29 cellular contexts compared by ENCODE assay signal in genomic region chr5:177185993-177186392, GRCh38.
"Had no signal": no experiment of that assay in that cellular context is flagged by ENCODE, and none has a peak within 500 bp of the region (broad histone marks: within the 10 kb centered on the region; RNA-seq: fewer than 3 reads in every experiment).

No MANE protein-coding gene starts in this region.

- H3K9me3 ChIP-seq: left lung, pancreas, prostate gland, stomach, testis, tibial artery, upper lobe of right lung had no signal

- H3K27me3 Mint-ChIP-seq: naive thymus-derived CD4-positive, alpha-beta T cell; natural killer cell treated with Interleukin-12 subunit alpha and Interleukin-12 subunit beta and Interleukin-15 and Interleukin-18, amount 100 ng/mL, for 72 hours; stimulated activated naive B cell treated with anti-CD40 and anti-IgM and Interleukin-4, amounts not matched to agents 10 μg/mL and 1 μg/mL and 100 μg/mL, for 72 hours had no signal

- H3K9me3 Mint-ChIP-seq: immature natural killer cell; naive thymus-derived CD4-positive, alpha-beta T cell; natural killer cell treated with Interleukin-12 subunit alpha and Interleukin-12 subunit beta and Interleukin-15 and Interleukin-18, amount 100 ng/mL, for 72 hours; stimulated activated naive B cell treated with anti-CD40 and anti-IgM and Interleukin-4, amounts not matched to agents 10 μg/mL and 1 μg/mL and 100 μg/mL, for 72 hours had no signal

- ATAC-seq: left colon; left lung; naive thymus-derived CD4-positive, alpha-beta T cell; natural killer cell treated with Interleukin-12 subunit alpha and Interleukin-12 subunit beta and Interleukin-15 and Interleukin-18, amount 100 ng/mL, for 72 hours; pancreas; right cardiac atrium; sciatic nerve; stimulated activated naive B cell treated with anti-CD40 and anti-IgM and Interleukin-4, amounts not matched to agents 10 μg/mL and 1 μg/mL and 100 μg/mL, for 72 hours; stimulated activated naive CD8-positive, alpha-beta T cell treated with anti-CD3 and anti-CD28 coated beads, Interleukin-15, Interleukin-2, amounts not matched to agents 100 U/mL and 50 U/mL, for 24 hours; upper lobe of right lung had no signal

- H3K27ac Mint-ChIP-seq: natural killer cell treated with Interleukin-12 subunit alpha and Interleukin-12 subunit beta and Interleukin-15 and Interleukin-18, amount 100 ng/mL, for 72 hours; stimulated activated naive B cell treated with anti-CD40 and anti-IgM and Interleukin-4, amounts not matched to agents 10 μg/mL and 1 μg/mL and 100 μg/mL, for 72 hours had no signal

- H3K4me1 ChIP-seq: prostate gland, testis, upper lobe of right lung had no signal

- H3K36me3 ChIP-seq: pancreas, prostate gland had no signal

- H3K4me3 Mint-ChIP-seq: immature natural killer cell; mesothelial cell of epicardium; naive thymus-derived CD4-positive, alpha-beta T cell; natural killer cell treated with Interleukin-12 subunit alpha and Interleukin-12 subunit beta and Interleukin-15 and Interleukin-18, amount 100 ng/mL, for 72 hours; stimulated activated naive B cell treated with anti-CD40 and anti-IgM and Interleukin-4, amounts not matched to agents 10 μg/mL and 1 μg/mL and 100 μg/mL, for 72 hours had no signal

- H3K27ac ChIP-seq: left lung, pancreas, prostate gland, skin epidermis, stomach, testis, tibial artery, upper lobe of right lung had no signal

- H3K27me3 ChIP-seq: left lung, pancreas, stomach, testis, tibial artery, upper lobe of right lung had no signal

- H3K4me3 ChIP-seq: left lung, lung, pancreas, prostate gland, skin epidermis, stomach, testis, tibial artery, upper lobe of right lung had no signal

- DNase-seq: hippocampal formation; immature natural killer cell; kidney; left colon; left lung; mesendoderm; naive thymus-derived CD4-positive, alpha-beta T cell; nucleus accumbens; pancreas; posterior cingulate gyrus; retina; right cardiac atrium; stimulated activated CD4-positive, alpha-beta T cell treated with anti-CD3 and anti-CD28 coated beads, Interleukin-12 subunit alpha, Interleukin-12 subunit beta, amount 100 ng/mL, for 4 hours; stimulated activated CD4-positive, alpha-beta T cell treated with anti-CD3 and anti-CD28 coated beads, Interleukin-15, amount 100 ng/mL, for 24 hours; stimulated activated CD4-positive, alpha-beta T cell treated with anti-CD3 and anti-CD28 coated beads, Interleukin-2, amount 100 ng/mL, for 24 hours; stimulated activated CD4-positive, alpha-beta T cell treated with anti-CD3 and anti-CD28 coated beads, Interleukin-4, amount 100 ng/mL, for 1 hour; stimulated activated naive B cell treated with anti-CD40 and anti-IgM and Interleukin-4, amounts not matched to agents 10 μg/mL and 1 μg/mL and 100 μg/mL, for 72 hours; stimulated activated naive CD8-positive, alpha-beta T cell treated with anti-CD3 and anti-CD28 coated beads, Interleukin-15, Interleukin-2, amounts not matched to agents 100 U/mL and 50 U/mL, for 24 hours; stomach; testis; tibial artery; trophoblast cell; upper lobe of right lung had no signal

- H3K36me3 Mint-ChIP-seq: natural killer cell treated with Interleukin-12 subunit alpha and Interleukin-12 subunit beta and Interleukin-15 and Interleukin-18, amount 100 ng/mL, for 72 hours had no signal
